ENCODE assay signal across 9 cellular contexts in the genomic region with DNA sequence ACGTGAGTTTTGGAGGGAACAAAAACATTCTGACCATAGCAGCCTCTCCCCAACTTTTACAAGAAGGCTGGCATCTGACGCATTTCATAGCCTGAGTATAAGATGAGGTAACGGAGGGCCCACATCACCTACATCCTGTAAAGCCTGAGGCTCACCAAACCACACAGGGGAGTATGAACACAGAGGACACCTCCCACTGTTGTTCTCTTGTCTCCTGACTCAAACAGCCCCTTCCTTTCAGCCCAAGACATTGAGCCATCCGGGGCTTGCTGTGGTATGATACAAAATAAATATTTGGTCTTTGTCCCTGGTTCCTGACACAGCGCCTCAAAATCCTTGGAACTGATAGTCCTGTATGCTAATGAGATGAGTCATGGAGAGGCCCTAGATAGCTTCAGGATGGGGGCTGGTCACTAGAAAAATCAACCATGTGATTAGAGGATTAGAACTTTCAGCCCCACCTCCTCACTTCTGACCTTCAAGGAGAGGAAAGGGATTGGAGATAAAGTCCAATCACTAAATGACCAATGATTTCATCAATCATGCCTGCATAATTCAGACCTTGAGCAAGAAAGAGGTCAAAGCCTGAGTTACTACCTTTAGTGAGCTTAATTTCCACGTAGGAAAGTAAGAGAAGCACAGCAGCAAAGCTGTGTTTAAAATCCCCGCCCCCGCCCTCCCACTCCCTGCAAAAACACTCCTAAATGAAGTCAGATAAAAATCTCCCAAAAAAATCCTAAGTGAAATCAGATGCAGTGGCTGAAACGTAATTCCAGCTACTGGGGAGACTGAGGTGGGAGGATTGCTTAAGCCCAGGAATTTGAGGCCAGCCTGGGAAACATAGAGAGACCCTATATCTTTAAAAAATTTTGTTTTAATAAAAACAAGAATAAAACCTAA.
DNase-seq lines count a peak whose midpoint lies in the region; ATAC-seq, FAIRE-seq and TF ChIP-seq lines count a peak whose summit lies in the region.
"Had no signal": no experiment of that assay in that cellular context is flagged by ENCODE, and none has a peak within 500 bp of the region (broad histone marks: within the 10 kb centered on the region; RNA-seq: fewer than 3 reads in every experiment).

No MANE protein-coding gene starts in this region.

- H3K4me2 ChIP-seq in H1 (ENCODE audit: insufficient read depth in 1 of 2, low read depth in 2 of 2, low read length in 2 of 2) (no peak overlapping the region), skeletal muscle satellite cell (ENCODE audit: low read length) (peak overlapping the region; percentile 7)

- no peak overlapping the region for H4K91ac ChIP-seq in H1 (replicated peaks; ENCODE audit: insufficient read length, low read length)

- no peak overlapping the region for H3K4me3 Mint-ChIP-seq in mesothelial cell of epicardium
- H3K4me3 Mint-ChIP-seq: memory B cell had no signal

- H2BK120ac ChIP-seq in H1 (replicated peaks; ENCODE audit: low read depth, low read length): no peak overlapping the region

- H2BK15ac ChIP-seq in H1 (ENCODE audit: low read length): no peak overlapping the region

- DNase-seq in H4 (ENCODE audit: low spot score) (peak; percentile 97), T-helper 22 cell (ENCODE audit: low read depth) (peak; percentile 8), H1 (ENCODE audit: low read depth in 1 of 2, low spot score in 2 of 2) (no peak), medulla oblongata (ENCODE audit: extremely low spot score) (no peak), mesothelial cell of epicardium (ENCODE audit: low spot score in 2 of 2, unreplicated experiment in 2 of 2) (no peak), LoVo (ENCODE audit: low spot score) (no peak)

- H3K27me3 ChIP-seq in H1 (replicated peaks in 1 of 4; ENCODE audit: control insufficient read depth in 3 of 4, extremely low read depth in 1 of 4, insufficient read depth in 3 of 4, low read length in 3 of 4) (no peaks in the 10 kb centered on the region), skeletal muscle satellite cell (ENCODE audit: control insufficient read depth, insufficient read depth, low read length) (no peaks in the 10 kb centered on the region)

- no peak overlapping the region for H3K9ac ChIP-seq in H1 (replicated peaks in 1 of 4; ENCODE audit: extremely low read depth in 1 of 4, low read depth in 3 of 4, low read length in 3 of 4)
- peak overlapping the region; percentile 7 for H3K9ac ChIP-seq in skeletal muscle satellite cell (ENCODE audit: low read depth, low read length)

- no peak overlapping the region for H4K5ac ChIP-seq in H1 (ENCODE audit: insufficient read length, low read depth, low read length)

- no peak overlapping the region for H3K4ac ChIP-seq in H1 (replicated peaks; ENCODE audit: insufficient read length, low read depth, low read length)

- H2AK5ac ChIP-seq in H1 (ENCODE audit: low read depth, low read length): no peak overlapping the region

- TF ChIP-seq CTCF in H1 (IDR thresholded peaks at IDR 0.05; ENCODE audit: control extremely low read depth in 1 of 3, insufficient read depth in 1 of 3, low read depth in 1 of 3, low read length in 3 of 3) (no peak), mesothelial cell of epicardium (IDR thresholded peaks at IDR 0.05; ENCODE audit: unreplicated experiment) (no peak)

- POLR2A ChIA-PET in H1 (lab: Charles Lee; ENCODE audit: partially characterized antibody): interaction anchor here (1.0 kb wide), 1 partner anchor 9 kb away, joined by 3 read pairs; no protein-coding TSS in a partner anchor

- peaks cover 9% of the 10 kb centered on the region for H3K9me3 Mint-ChIP-seq in mesothelial cell of epicardium
- H3K9me3 Mint-ChIP-seq: memory B cell had no signal

- H3K4me1 ChIP-seq in H1 (replicated peaks in 1 of 4; ENCODE audit: control insufficient read depth in 3 of 4, insufficient read depth in 4 of 4, low read length in 3 of 4) (peaks cover 0 to 4% (median 0%) of the 10 kb centered on the region in 4 experiments; a peak in 3 of 7 replicates), skeletal muscle satellite cell (ENCODE audit: control insufficient read depth, insufficient read depth, low read length) (peaks cover 30% of the 10 kb centered on the region)

- no peak overlapping the region for H3K23ac ChIP-seq in H1 (ENCODE audit: insufficient read length)

- no peak overlapping the region for H2BK20ac ChIP-seq in H1 (ENCODE audit: low read length)

- H3K9me3 ChIP-seq in H1 (ENCODE audit: insufficient read depth in 2 of 2, low read depth in 1 of 2, low read length in 1 of 2) (peaks cover 6 to 8% of the 10 kb centered on the region in 2 experiments; a peak in 2 of 4 replicates), skeletal muscle satellite cell (replicated peaks; ENCODE audit: low read length) (peaks cover 2% of the 10 kb centered on the region)

- no peak overlapping the region for H3K27ac ChIP-seq in H1 (ENCODE audit: low read depth, low read length)

- no peaks in the 10 kb centered on the region for H3K79me2 ChIP-seq in H1 (ENCODE audit: control insufficient read depth in 1 of 2, insufficient read depth in 2 of 2, low read length in 2 of 2)

- H3K18ac ChIP-seq in H1 (ENCODE audit: extremely low read depth, low read length): no peak overlapping the region

- FAIRE-seq in H1 (lab: Jason Lieb, UNC): no peak

- no peak overlapping the region for H2BK12ac ChIP-seq in H1 (ENCODE audit: low read depth, low read length)

- CTCF ChIA-PET in H1 (lab: Charles Lee; ENCODE audit: partially characterized antibody): interaction anchor here (0.9 to 8.9 kb wide), 8 partner anchors 8 to 711 kb away, joined by 3 to 86 read pairs (median 4); no protein-coding TSS in a partner anchor

- no peak for TF ChIP-seq POLR2A in H1 (IDR thresholded peaks at IDR 0.05; ENCODE audit: control extremely low read depth in 1 of 2, low read depth in 2 of 2, low read length in 2 of 2)

- H3K27ac Mint-ChIP-seq in mesothelial cell of epicardium: no peak overlapping the region
- H3K27ac Mint-ChIP-seq: memory B cell had no signal

- H3K14ac ChIP-seq in H1 (ENCODE audit: insufficient read length): no peak overlapping the region

- TF ChIP-seq RAD21 in H1 (IDR thresholded peaks at IDR 0.05 in 1 of 2, conservative IDR thresholded peaks at IDR 0.05 in 1 of 2; ENCODE audit: low read depth in 2 of 2, low read length in 2 of 2): no peak

- no peaks in the 10 kb centered on the region for H4K20me1 ChIP-seq in H1 (replicated peaks in 1 of 2; ENCODE audit: control insufficient read depth in 1 of 2, insufficient read depth in 2 of 2, low read length in 2 of 2)

- H4K8ac ChIP-seq in H1 (ENCODE audit: extremely low read depth, insufficient read depth, low read length): no peak overlapping the region

- H2BK5ac ChIP-seq in H1 (ENCODE audit: low read depth, low read length): no peak overlapping the region

- 0 out of 2 replicates have a peak overlapping the region, but pooled peaks have one; percentile 55 for H2AFZ ChIP-seq in H1 (ENCODE audit: low read length)

- H3K36me3 ChIP-seq in H1 (ENCODE audit: control insufficient read depth in 2 of 4, insufficient read depth in 4 of 4, low read length in 3 of 4): no peaks in the 10 kb centered on the region
- no peaks in the 10 kb centered on the region for H3K36me3 ChIP-seq in skeletal muscle satellite cell (ENCODE audit: insufficient read depth, low read length)

- H3K36me3 Mint-ChIP-seq in mesothelial cell of epicardium: no peaks in the 10 kb centered on the region
- H3K36me3 Mint-ChIP-seq: memory B cell had no signal

- WGBS in H1 (ENCODE audit: extremely low coverage in 1 of 2, insufficient coverage in 1 of 2, insufficient read length in 1 of 2, insufficient replicate concordance in 2 of 2, low coverage in 1 of 2, low lambda C conversion rate in 2 of 2, missing lambda C conversion rate in 1 of 2), 2 experiments: 84% methylated on average over 7 of the region's 9 CpGs; no CpG with 5 or more reads in 1 of the 2 experiments

- peaks cover 5% of the 10 kb centered on the region for H3K4me1 Mint-ChIP-seq in mesothelial cell of epicardium

- no peaks in the 10 kb centered on the region for H3K79me1 ChIP-seq in H1 (ENCODE audit: low read depth, low read length)

- no peaks in the 10 kb centered on the region for H3K23me2 ChIP-seq in H1 (ENCODE audit: low read depth, low read length)

- no peak for TF ChIP-seq EP300 in H1 (IDR thresholded peaks at IDR 0.05; ENCODE audit: borderline replicate concordance in 1 of 2, low read depth in 2 of 2, low read length in 2 of 2)

- H3K4me3 ChIP-seq in H1 (ENCODE audit: extremely low read depth in 1 of 4, insufficient read depth in 2 of 4, low read depth in 3 of 4, low read length in 4 of 4) (no peak overlapping the region), skeletal muscle satellite cell (ENCODE audit: low read length) (no peak overlapping the region)

- H3K27me3 Mint-ChIP-seq in mesothelial cell of epicardium (ENCODE audit: low read depth): no peaks in the 10 kb centered on the region

- H3K56ac ChIP-seq in H1 (replicated peaks; ENCODE audit: insufficient read length, low read depth, low read length): no peak overlapping the region

- no peak for ATAC-seq in GM21717 (IDR thresholded peaks at IDR 0.05; ENCODE audit: unreplicated experiment)

TF ChIP-seq in H1, 55 proteins besides CTCF, POLR2A, EP300 and RAD21:
- TF ChIP-seq GTF2F1 (IDR thresholded peaks at IDR 0.05; ENCODE audit: borderline replicate concordance, low read depth, low read length) (no peak), CHD2 (IDR thresholded peaks at IDR 0.05; ENCODE audit: low read length) (no peak), YY1 (IDR thresholded peaks at IDR 0.05; ENCODE audit: low read depth, low read length) (no peak), POLR2AphosphoS5 (IDR thresholded peaks at IDR 0.05; ENCODE audit: low read depth, low read length) (no peak), CTBP2 (IDR thresholded peaks at IDR 0.05; ENCODE audit: borderline replicate concordance, insufficient read depth, insufficient read length, low read length) (no peak), TBP (IDR thresholded peaks at IDR 0.05; ENCODE audit: low read depth, low read length) (no peak)

Comparison
In these comparisons a context has a peak if more than half of its experiments do, and no peak if none do; other contexts are left out.
1. DNase-seq: peak in H4 (single experiment) and T-helper 22 cell (single experiment); none in H1 (0 of 2), medulla oblongata (single experiment), mesothelial cell of epicardium (0 of 2) and LoVo (single experiment).